Comparison of ENCODE assay signal across 10 cellular contexts in genomic region chr3:151384741-151385174, GRCh38. TPM values are rescaled to one million over a fixed set of nuclear protein-coding genes. Genes with fewer than 3 reads are reported as not detected.
DNase-seq lines count a peak whose midpoint lies in the region; ATAC-seq and TF ChIP-seq lines count a peak whose summit lies in the region.
"Had no signal": no experiment of that assay in that cellular context is flagged by ENCODE, and none has a peak within 500 bp of the region (broad histone marks: within the 10 kb centered on the region; RNA-seq: fewer than 3 reads in every experiment).

Gene P2RY12 (minus strand): TSS chr3:151384753. CDS start chr3:151338845, 45,908 bp downstream.

- H4K20me1 ChIP-seq in smooth muscle cell (ENCODE audit: low read depth): no peaks in the 10 kb centered on the region

- ATAC-seq in GM18870 (IDR thresholded peaks at IDR 0.05; ENCODE audit: unreplicated experiment) (peak; percentile 40), HG03025 (IDR thresholded peaks at IDR 0.05; ENCODE audit: low FRiP score, unreplicated experiment) (peak; percentile 59), body of pancreas (no peak)

- 86 to 87% methylated on average over 4 of the region's 4 CpGs for WGBS in body of pancreas, 2 donors
- WGBS in smooth muscle cell (ENCODE audit: low lambda C conversion rate): 96% methylated on average over 4 of the region's 4 CpGs

- intact Hi-C loops in ascending aorta (cut with DNase I): no loop called here
- intact Hi-C loops in body of pancreas (cut with DNase I): no loop called here

- no peak for DNase-seq in ascending aorta (ENCODE audit: low spot score in 2 of 2)
- DNase-seq in putamen (ENCODE audit: low spot score): peak; percentile 34
- DNase-seq in NCI-H1417 (lab: John Stamatoyannopoulos, UW): no peak
- DNase-seq in body of pancreas: no peak
- no peak for DNase-seq in smooth muscle cell (lab: John Stamatoyannopoulos, UW; ENCODE audit: unreplicated experiment)
- no peak for DNase-seq in EL
- DNase-seq: H9 had no signal

- H2AFZ ChIP-seq in smooth muscle cell (ENCODE audit: low read depth): no peak within 1 kb of the TSS

- H3K9me3 ChIP-seq in ascending aorta (no peaks in the 10 kb centered on the region), body of pancreas (no peaks in the 10 kb centered on the region), smooth muscle cell (replicated peaks; ENCODE audit: low read depth) (no peaks in the 10 kb centered on the region)

- H3K27ac ChIP-seq in ascending aorta (no peak within 1 kb of the TSS), body of pancreas (peak within 1 kb of the TSS in 1 of 4 donors; percentile 13), smooth muscle cell (ENCODE audit: low read depth) (no peak within 1 kb of the TSS)

- no peaks in the 10 kb centered on the region for H3K79me2 ChIP-seq in smooth muscle cell (ENCODE audit: low read depth)

- H3K36me3 ChIP-seq in ascending aorta: no peaks in the 10 kb centered on the region
- H3K36me3 ChIP-seq in body of pancreas (replicated peaks in 1 of 2; ENCODE audit: insufficient read depth in 1 of 2, low read depth in 2 of 2): no peaks in the 10 kb centered on the region
- H3K36me3 ChIP-seq in smooth muscle cell (ENCODE audit: low read depth): no peaks in the 10 kb centered on the region

- H3K27me3 ChIP-seq in ascending aorta (no peaks in the 10 kb centered on the region), body of pancreas (no peaks in the 10 kb centered on the region), smooth muscle cell (ENCODE audit: low read depth) (no peaks in the 10 kb centered on the region)

- H3K4me3 ChIP-seq in ascending aorta (peak within 1 kb of the TSS; percentile 32), body of pancreas (no peak within 1 kb of the TSS), smooth muscle cell (no peak within 1 kb of the TSS)

- TF ChIP-seq CTCF in ascending aorta (IDR thresholded peaks at IDR 0.05): no peak
- no peak for TF ChIP-seq CTCF in body of pancreas (IDR thresholded peaks at IDR 0.05)
- no peak for TF ChIP-seq CTCF in smooth muscle cell (IDR thresholded peaks at IDR 0.05; ENCODE audit: borderline replicate concordance, insufficient read depth, poor library complexity, severe bottlenecking)

- H3K4me2 ChIP-seq in smooth muscle cell: no peak within 1 kb of the TSS

- H3K4me1 ChIP-seq in ascending aorta (no peaks in the 10 kb centered on the region), body of pancreas (no peaks in the 10 kb centered on the region), smooth muscle cell (ENCODE audit: low read depth) (no peaks in the 10 kb centered on the region)

- no peak for TF ChIP-seq POLR2A in body of pancreas (IDR thresholded peaks at IDR 0.05)

- H3F3A ChIP-seq in smooth muscle cell (ENCODE audit: low read depth): no peaks in the 10 kb centered on the region

- H3K9ac ChIP-seq in smooth muscle cell (ENCODE audit: low read depth): no peak within 1 kb of the TSS

RNA-seq across cellular contexts. Expression of gene P2RY12, which starts in this region (rescaled TPM):
- not detected for total RNA-seq in ascending aorta
- under 1 TPM in 1 of 2 donors, not detected in 1; 0.78 TPM for total RNA-seq in body of pancreas
- total RNA-seq in smooth muscle cell: not detected in 2 replicates
- polyA plus RNA-seq in smooth muscle cell: not detected in 2 replicates
- total RNA-seq: activated CD8-positive, alpha-beta memory T cell treated with anti-CD3 and anti-CD28 coated beads for 36 hours; H9 had no signal

Comparison
In these comparisons a context has a peak if more than half of its experiments do, and no peak if none do; other contexts are left out.
1. H3K4me3 ChIP-seq: peak in ascending aorta (2 of 2); none in body of pancreas (0 of 2) and smooth muscle cell (single experiment).